Comparison of ENCODE assay signal across 18 cellular contexts in genomic region chr19:42096255-42096837, GRCh38. TPM values are rescaled to one million over a fixed set of nuclear protein-coding genes. Genes with fewer than 3 reads are reported as not detected.
DNase-seq lines count a peak whose midpoint lies in the region; ATAC-seq and TF ChIP-seq lines count a peak whose summit lies in the region.
"Had no signal": no experiment of that assay in that cellular context is flagged by ENCODE, and none has a peak within 500 bp of the region (broad histone marks: within the 10 kb centered on the region; RNA-seq: fewer than 3 reads in every experiment).

No MANE protein-coding gene starts in this region.

- peak overlapping the region; percentile 13; the same call in 1 of the 2 replicates for H3K9ac ChIP-seq in ES-I3 (ENCODE audit: low read depth, low read length)

- H3K27ac ChIP-seq in gastroesophageal sphincter (peak overlapping the region in 3 of 4 donors; percentile 49 to 80 (median 71)), osteoblast (ENCODE audit: low read depth, low read length) (no peak overlapping the region), A673 (ENCODE audit: low read depth, low read length, poor library complexity, severe bottlenecking) (no peak overlapping the region)
- H3K27ac ChIP-seq: C4-2B, SJSA1 had no signal

- TF ChIP-seq EP300 in gastroesophageal sphincter (IDR thresholded peaks at IDR 0.05): no peak

- no peaks in the 10 kb centered on the region for H3K27me3 ChIP-seq in gastroesophageal sphincter
- H3K27me3 ChIP-seq in osteoblast (ENCODE audit: insufficient read depth, low read length): no peaks in the 10 kb centered on the region
- H3K27me3 ChIP-seq in A673 (replicated peaks; ENCODE audit: insufficient read depth, low read depth, low read length, poor library complexity): no peaks in the 10 kb centered on the region
- H3K27me3 ChIP-seq: SJSA1 had no signal

- H3K36me3 ChIP-seq in ES-I3 (ENCODE audit: insufficient read depth, low read length) (no peaks in the 10 kb centered on the region), gastroesophageal sphincter (peaks cover 0 to 3% of the 10 kb centered on the region in 2 donors), osteoblast (ENCODE audit: insufficient read depth, low read length) (no peaks in the 10 kb centered on the region), A673 (ENCODE audit: insufficient read depth, low read length, poor library complexity, severe bottlenecking) (no peaks in the 10 kb centered on the region)
- H3K36me3 ChIP-seq: SJSA1 had no signal

- POLR2A ChIA-PET in A673 (lab: Charles Lee; ENCODE audit: low non-redundant PET): no interaction called here

- peaks cover 7% of the 10 kb centered on the region; the same call in 1 of the 2 replicates for H3K4me1 ChIP-seq in ES-I3 (ENCODE audit: insufficient read depth, low read length)
- peaks cover 0 to 42% (median 7%) of the 10 kb centered on the region in 3 donors for H3K4me1 ChIP-seq in gastroesophageal sphincter
- peaks cover 3% of the 10 kb centered on the region for H3K4me1 ChIP-seq in osteoblast (ENCODE audit: insufficient read depth, low read length)
- H3K4me1 ChIP-seq in A673 (ENCODE audit: insufficient read depth, low read length, poor library complexity, severe bottlenecking): peaks cover 5% of the 10 kb centered on the region

- H3K79me2 ChIP-seq in osteoblast (ENCODE audit: insufficient read depth, low read length): no peaks in the 10 kb centered on the region

- no TSS peak for BruUV-seq in A673 (replicated peaks; lab: Mats Ljungman, UMichigan)

- TF ChIP-seq POLR2A in gastroesophageal sphincter (IDR thresholded peaks at IDR 0.05): no peak

- H4K20me1 ChIP-seq in osteoblast (ENCODE audit: insufficient read depth, low read length): no peaks in the 10 kb centered on the region

- WGBS in gastroesophageal sphincter (ENCODE audit: low coverage in 1 of 2), 2 donors: 26 to 37% methylated on average over 5 to 11 of the region's 15 CpGs

- H3K9me3 ChIP-seq in ES-I3 (ENCODE audit: control insufficient read depth, insufficient read depth, low read length) (no peaks in the 10 kb centered on the region), gastroesophageal sphincter (no peaks in the 10 kb centered on the region), osteoblast (ENCODE audit: low read depth, low read length) (no peaks in the 10 kb centered on the region), A673 (ENCODE audit: low read depth, low read length, poor library complexity, severe bottlenecking) (no peaks in the 10 kb centered on the region)

- H3K4me3 ChIP-seq in gastroesophageal sphincter: peak overlapping the region; percentile 4 to 50
- H3K4me3 ChIP-seq in osteoblast (ENCODE audit: insufficient read depth, low read length): no peak overlapping the region
- no peak overlapping the region for H3K4me3 ChIP-seq in A673 (ENCODE audit: low read depth, low read length, poor library complexity, severe bottlenecking)
- H3K4me3 ChIP-seq: SJSA1 had no signal

- intact Hi-C loops in A673 (cut with micrococcal nuclease; ENCODE audit: unreplicated experiment): no loop called here

- H3K4me2 ChIP-seq in osteoblast (ENCODE audit: insufficient read depth, low read length): no peak overlapping the region

- TF ChIP-seq CTCF in gastroesophageal sphincter (IDR thresholded peaks at IDR 0.05) (no peak), osteoblast (IDR thresholded peaks at IDR 0.05; ENCODE audit: extremely low read depth, low read depth, low read length) (no peak), A673 (conservative IDR thresholded peaks at IDR 0.05; ENCODE audit: low read depth, low read length) (no peak)

- DNase-seq in NCI-H82 treated with DMSO at 0.1 percent for 48 hours (lab: John Stamatoyannopoulos, UW; ENCODE audit: unreplicated experiment) (peak; percentile 87), osteoblast (ENCODE audit: insufficient read length, low spot score, missing footprints) (peak; percentile 83), AG08395 (ENCODE audit: low spot score) (no peak), A673 (ENCODE audit: low spot score) (no peak), ureter (ENCODE audit: low spot score) (no peak), DMS 273 treated with DMSO at 0.1 percent for 48 hours (lab: John Stamatoyannopoulos, UW) (no peak)
- DNase-seq: 8988T; COR-L47; DMS53; NCI-H1436 treated with DMSO at 0.1 percent for 48 hours; NCI-H2081 treated with DMSO at 0.1 percent for 48 hours; NCI-H524 treated with DMSO at 0.1 percent for 48 hours; NK-92 treated with Interleukin-12 subunit alpha and Interleukin-12 subunit beta, amount 100 ng/mL, for 24 hours; PC-3 had no signal

- CTCF ChIA-PET in A673 (lab: Charles Lee): no interaction called here

- H2AFZ ChIP-seq in osteoblast (ENCODE audit: low read length): no peak overlapping the region

- ATAC-seq in gastroesophageal sphincter: peak; percentile 73
- ATAC-seq: PC-3 had no signal

RNA-seq across cellular contexts. Expression of gene ZNF574, which starts 20.4 kb away (rescaled TPM):
- 10 to 100 TPM; 14.4 to 25.3 (median 17.1) TPM for total RNA-seq in gastroesophageal sphincter
- 13.6 and 13.8 TPM in 2 replicates for total RNA-seq in osteoblast
- 24.3 and 27.5 TPM in 2 replicates for total RNA-seq in A673 (2021)
- 18.7 TPM for total RNA-seq in ureter

RNA-seq across cellular contexts. Expression of gene GRIK5, which starts 26.3 kb away (rescaled TPM):
- total RNA-seq in gastroesophageal sphincter (10 to 100 TPM in 3 of 4 donors, 1 to 10 TPM in 1; 7.0 to 23.4 (median 12.3) TPM), osteoblast (under 0.01 TPM in 2 replicates), A673 (2021) (21.2 and 24.0 TPM in 2 replicates), ureter (6.9 TPM)
- total RNA-seq: PC-3, SJSA1 had no signal

RNA-seq across cellular contexts. Expression of gene POU2F2, which starts 35.9 kb away (rescaled TPM):
- 1 to 10 TPM in 3 of 4 donors, under 1 TPM in 1; 0.93 to 1.8 (median 1.5) TPM for total RNA-seq in gastroesophageal sphincter
- under 0.01 and 0.88 TPM in 2 replicates for total RNA-seq in osteoblast
- 2.2 and 2.5 TPM in 2 replicates for total RNA-seq in A673 (2021)
- 5.3 TPM for total RNA-seq in ureter

Comparison
In these comparisons a context has a peak if more than half of its experiments do, and no peak if none do; other contexts are left out.
1. DNase-seq: peak in NCI-H82 treated with DMSO at 0.1 percent for 48 hours (single experiment) and osteoblast (single experiment); none in AG08395 (single experiment), A673 (single experiment), ureter (single experiment) and DMS 273 treated with DMSO at 0.1 percent for 48 hours (single experiment).
2. H3K27ac ChIP-seq: peak in gastroesophageal sphincter (3 of 4); none in osteoblast (single experiment) and A673 (single experiment).
3. H3K4me3 ChIP-seq: peak in gastroesophageal sphincter (2 of 2); none in osteoblast (single experiment) and A673 (single experiment).